Comparison of ENCODE assay signal across 31 cellular contexts in the genomic region with DNA sequence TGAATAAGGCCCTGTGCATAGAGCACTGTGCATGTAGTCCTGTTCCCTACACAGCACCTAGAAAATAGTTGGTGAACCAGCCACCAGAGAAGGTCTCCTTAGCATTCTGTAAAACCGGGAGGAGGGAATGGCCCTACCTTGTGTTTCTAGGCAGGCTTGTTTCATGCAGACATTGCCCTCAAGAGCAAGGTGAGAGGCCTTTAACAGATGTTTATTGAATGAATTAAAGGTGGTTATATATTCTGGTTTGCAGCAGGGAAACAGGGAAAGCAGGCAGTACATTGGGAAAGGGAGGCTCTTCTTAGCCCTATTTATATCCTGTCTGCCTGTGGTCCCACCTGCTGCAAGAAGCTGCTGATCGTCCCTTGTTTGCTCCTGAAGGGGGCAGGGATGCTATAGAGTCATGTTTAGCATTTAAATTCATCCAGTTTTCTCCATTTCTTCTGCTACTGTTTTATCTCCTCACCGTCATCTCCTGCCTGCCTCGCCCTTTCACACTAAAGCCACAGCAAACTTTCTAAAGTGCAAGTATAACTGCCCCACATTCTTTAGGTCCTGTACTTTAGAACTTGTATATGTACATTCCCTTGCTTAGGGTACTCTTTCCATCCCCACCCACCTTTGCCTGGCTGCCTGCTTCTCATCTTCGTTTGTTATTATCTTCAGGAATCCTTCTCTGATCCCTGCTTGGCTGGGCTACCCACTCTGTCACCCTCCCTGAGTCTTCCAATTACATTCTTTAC.
DNase-seq lines count a peak whose midpoint lies in the region; ATAC-seq and TF ChIP-seq lines count a peak whose summit lies in the region.
"Had no signal": no experiment of that assay in that cellular context is flagged by ENCODE, and none has a peak within 500 bp of the region (broad histone marks: within the 10 kb centered on the region; RNA-seq: fewer than 3 reads in every experiment).

No MANE protein-coding gene starts in this region.

- H3K4me3 ChIP-seq in HEK293 (ENCODE audit: low read depth, low read length), result no peak overlapping the region
- peak overlapping the region; percentile 15 for H3K4me3 ChIP-seq in iPS-15b (ENCODE audit: low read depth, low read length)
- no peak overlapping the region for H3K4me3 ChIP-seq in neural progenitor cell
- H3K4me3 ChIP-seq: cardiac muscle cell, coronary artery, sigmoid colon, suprapubic skin, uterus had no signal

- peak overlapping the region; percentile 53 for H2AFZ ChIP-seq in neural progenitor cell (replicated peaks)

- H3K27ac ChIP-seq in HEK293 (ENCODE audit: extremely low read depth, low read depth, low read length) (no peak overlapping the region), neural progenitor cell (no peak overlapping the region)
- H3K27ac ChIP-seq: cardiac muscle cell, coronary artery, RWPE1, sigmoid colon, suprapubic skin, uterus had no signal

- H3K27me3 ChIP-seq in iPS-15b (ENCODE audit: control insufficient read depth, insufficient read depth, low read length) (no peaks in the 10 kb centered on the region), neural progenitor cell (no peaks in the 10 kb centered on the region)
- H3K27me3 ChIP-seq: cardiac muscle cell, sigmoid colon, suprapubic skin, uterus had no signal

- H3K9ac ChIP-seq in iPS-15b (ENCODE audit: low read depth, low read length) (no peak overlapping the region), neural progenitor cell (no peak overlapping the region)

- peaks cover 4% of the 10 kb centered on the region for H3K36me3 Mint-ChIP-seq in T-helper 17 cell (ENCODE audit: low read depth)
- H3K36me3 Mint-ChIP-seq in neural progenitor cell, result peaks cover 4% of the 10 kb centered on the region
- no peaks in the 10 kb centered on the region for H3K36me3 Mint-ChIP-seq in activated T-cell treated with anti-CD3 and anti-CD28 coated beads, Interleukin-2, amount 50 U/mL, for 4 hours (ENCODE audit: insufficient read depth)
- H3K36me3 Mint-ChIP-seq: activated naive CD8-positive, alpha-beta T cell had no signal

- H3K27me3 Mint-ChIP-seq in T-helper 17 cell (peaks cover 49% of the 10 kb centered on the region), neural progenitor cell (ENCODE audit: insufficient read depth, low read depth) (no peaks in the 10 kb centered on the region)
- H3K27me3 Mint-ChIP-seq in activated T-cell treated with anti-CD3 and anti-CD28 coated beads, Interleukin-2, amount 50 U/mL, for 4 hours (ENCODE audit: low read depth), result peaks cover 15% of the 10 kb centered on the region
- H3K27me3 Mint-ChIP-seq: activated naive CD8-positive, alpha-beta T cell had no signal

- H3K79me2 ChIP-seq in neural progenitor cell (ENCODE audit: low read depth), result no peaks in the 10 kb centered on the region

- no peaks in the 10 kb centered on the region for H3K4me1 ChIP-seq in HEK293 (ENCODE audit: control insufficient read depth, insufficient read depth, low read length)
- peaks cover 9% of the 10 kb centered on the region for H3K4me1 ChIP-seq in iPS-15b (ENCODE audit: control insufficient read depth, insufficient read depth, low read length)
- H3K4me1 ChIP-seq in neural progenitor cell, result peaks cover 12% of the 10 kb centered on the region
- H3K4me1 ChIP-seq: sigmoid colon, uterus had no signal

- no peak for TF ChIP-seq CTCF in HEK293 (tag by site-specific recombination; IDR thresholded peaks at IDR 0.05)
- TF ChIP-seq CTCF in neural progenitor cell (IDR thresholded peaks at IDR 0.05), result no peak

- CTCF ChIA-PET in HEK293 (lab: Yijun Ruan, JAX), result interaction anchor here (0.6 to 1.1 kb wide), 3 partner anchors 133 to 1139 kb away, joined by 3 to 5 read pairs (median 3); partner anchors contain the start of gene SEC24B

- peaks cover 13% of the 10 kb centered on the region for H3K4me1 Mint-ChIP-seq in T-helper 17 cell
- H3K4me1 Mint-ChIP-seq in neural progenitor cell, result peaks cover 5% of the 10 kb centered on the region
- H3K4me1 Mint-ChIP-seq in activated T-cell treated with anti-CD3 and anti-CD28 coated beads, Interleukin-2, amount 50 U/mL, for 4 hours (ENCODE audit: low read depth), result peaks cover 8% of the 10 kb centered on the region
- H3K4me1 Mint-ChIP-seq: neural crest cell had no signal

- no peaks in the 10 kb centered on the region for H3K36me3 ChIP-seq in HEK293 (ENCODE audit: control insufficient read depth in 2 of 2, insufficient read depth in 1 of 2, low read length in 2 of 2)
- no peaks in the 10 kb centered on the region for H3K36me3 ChIP-seq in iPS-15b (ENCODE audit: control insufficient read depth, insufficient read depth, low read length)
- H3K36me3 ChIP-seq in neural progenitor cell, result no peaks in the 10 kb centered on the region
- H3K36me3 ChIP-seq: cardiac muscle cell, sigmoid colon, suprapubic skin, uterus had no signal

- ATAC-seq in T-helper 17 cell (no peak), GM21786 (IDR thresholded peaks at IDR 0.05; ENCODE audit: unreplicated experiment) (no peak), GM21723 (IDR thresholded peaks at IDR 0.05; ENCODE audit: unreplicated experiment) (no peak), HG03095 (IDR thresholded peaks at IDR 0.05; ENCODE audit: unreplicated experiment) (no peak)
- no peak for ATAC-seq in activated T-cell treated with anti-CD3 and anti-CD28 coated beads, Interleukin-2, amount 50 U/mL, for 4 hours
- ATAC-seq: activated CD8-positive, alpha-beta T cell treated with anti-CD3 and anti-CD28 coated beads, Interleukin-2, amount 10 ng/mL, durations not matched to agents 7 days and 5 days; effector memory CD8-positive, alpha-beta T cell; esophagus mucosa; left ventricle myocardium superior had no signal

- peak overlapping the region; percentile 67 for H3K27ac Mint-ChIP-seq in T-helper 17 cell
- H3K27ac Mint-ChIP-seq in neural progenitor cell, result peak overlapping the region; percentile 1
- H3K27ac Mint-ChIP-seq: activated CD8-positive, alpha-beta T cell treated with anti-CD3 and anti-CD28 coated beads, Interleukin-2, amount 10 ng/mL, durations not matched to agents 7 days and 5 days; activated naive CD8-positive, alpha-beta T cell; effector memory CD8-positive, alpha-beta T cell had no signal

- H3K9me3 ChIP-seq in HEK293 (ENCODE audit: control insufficient read depth, insufficient read depth, low read depth, low read length) (no peaks in the 10 kb centered on the region), T-helper 17 cell (ENCODE audit: control insufficient read depth, low read length, poor library complexity, severe bottlenecking) (no peaks in the 10 kb centered on the region), iPS-15b (ENCODE audit: control insufficient read depth, insufficient read depth, low read length) (no peaks in the 10 kb centered on the region), neural progenitor cell (ENCODE audit: low read depth) (no peaks in the 10 kb centered on the region)
- H3K9me3 ChIP-seq: sigmoid colon, suprapubic skin, uterus had no signal

- no peak for DNase-seq in T-helper 17 cell
- peak; percentile 13 for DNase-seq in neural progenitor cell (ENCODE audit: low spot score)
- no peak for DNase-seq in activated T-cell treated with anti-CD3 and anti-CD28 coated beads, Interleukin-2, amount 50 U/mL, for 4 hours
- DNase-seq: activated CD8-positive, alpha-beta T cell treated with anti-CD3 and anti-CD28 coated beads, Interleukin-2, amount 10 ng/mL, durations not matched to agents 7 days and 5 days; activated effector memory CD4-positive, alpha-beta T cell treated with Interleukin-2 at 50 U/mL for 16 hours; activated T-cell treated with anti-CD3 and anti-CD28 coated beads for 4 hours; anterior cingulate cortex; C1 segment of cervical spinal cord; effector memory CD8-positive, alpha-beta T cell; foreskin fibroblast; KBM-7; left ventricle myocardium superior; midbrain; NCI-H1436; NCI-H748 treated with DMSO at 0.1 percent for 48 hours; sigmoid colon; stimulated activated CD4-positive, alpha-beta T cell treated with anti-CD3 and anti-CD28 coated beads, Interleukin-15, amount 100 ng/mL, for 24 hours; stimulated activated naive CD4-positive, alpha-beta T cell; uterus had no signal

- POLR2A ChIA-PET in HEK293 (lab: Yijun Ruan, JAX), result no interaction called here

- H3F3A ChIP-seq in neural progenitor cell (ENCODE audit: low read depth), result no peaks in the 10 kb centered on the region

- no peak overlapping the region for H3K4me3 Mint-ChIP-seq in T-helper 17 cell
- no peak overlapping the region for H3K4me3 Mint-ChIP-seq in neural progenitor cell
- no peak overlapping the region for H3K4me3 Mint-ChIP-seq in activated T-cell treated with anti-CD3 and anti-CD28 coated beads, Interleukin-2, amount 50 U/mL, for 4 hours
- H3K4me3 Mint-ChIP-seq: activated CD8-positive, alpha-beta T cell treated with anti-CD3 and anti-CD28 coated beads, Interleukin-2, amount 10 ng/mL, durations not matched to agents 7 days and 5 days; activated naive CD8-positive, alpha-beta T cell; effector memory CD8-positive, alpha-beta T cell; neural crest cell had no signal

- H3K9me3 Mint-ChIP-seq in neural progenitor cell, result no peaks in the 10 kb centered on the region
- H3K9me3 Mint-ChIP-seq in activated T-cell treated with anti-CD3 and anti-CD28 coated beads, Interleukin-2, amount 50 U/mL, for 4 hours, result no peaks in the 10 kb centered on the region
- H3K9me3 Mint-ChIP-seq: effector memory CD8-positive, alpha-beta T cell; neural crest cell had no signal

- peak overlapping the region; percentile 46 for H3K4me2 ChIP-seq in neural progenitor cell

- H4K20me1 ChIP-seq in neural progenitor cell (ENCODE audit: low read depth), result no peaks in the 10 kb centered on the region

TF ChIP-seq in HEK293, 187 proteins besides CTCF, POLR2A, EP300 and RAD21:
- TF ChIP-seq ZSCAN23 (tag by site-specific recombination; IDR thresholded peaks at IDR 0.05) (no peak), PRDM1 (tag by site-specific recombination; IDR thresholded peaks at IDR 0.05) (peak; percentile 73)
